Comparison of ENCODE assay signal across 11 cellular contexts in genomic region chr22:46025973-46026906, GRCh38. TPM values are rescaled to one million over a fixed set of nuclear protein-coding genes. Genes with fewer than 3 reads are reported as not detected.
DNase-seq lines count a peak whose midpoint lies in the region; ATAC-seq, FAIRE-seq and TF ChIP-seq lines count a peak whose summit lies in the region.
"Had no signal": no experiment of that assay in that cellular context is flagged by ENCODE, and none has a peak within 500 bp of the region (broad histone marks: within the 10 kb centered on the region; RNA-seq: fewer than 3 reads in every experiment).

No MANE protein-coding gene starts in this region.

- 86 to 90% (median 88%) methylated on average over 13 to 17 of the region's 17 CpGs for WGBS in adrenal gland, 4 donors
- whole genome bisulfite sequencing in right cardiac atrium, result 92% methylated on average over 17 of the region's 17 CpGs
- 90 to 91% (median 90%) methylated on average over 17 of the region's 17 CpGs for WGBS in psoas muscle, 3 donors

- peaks cover 14% of the 10 kb centered on the region for H3K27me3 Mint-ChIP-seq in Caco-2 (ENCODE audit: insufficient read depth, unreplicated experiment)

- FAIRE-seq in D721Med (lab: Jason Lieb, UNC), result no peak

- no peaks in the 10 kb centered on the region; the same call in 1 of the 2 replicates for H3K4me1 ChIP-seq in Caco-2
- peaks cover 14 to 16% of the 10 kb centered on the region in 2 donors for H3K4me1 ChIP-seq in adrenal gland (replicated peaks in 1 of 2)
- H3K4me1 ChIP-seq in right cardiac atrium (ENCODE audit: control insufficient read depth, insufficient read depth, low read length), result peaks cover 1% of the 10 kb centered on the region
- no peaks in the 10 kb centered on the region for H3K4me1 ChIP-seq in psoas muscle
- H3K4me1 ChIP-seq in foreskin keratinocyte, result peaks cover 4% of the 10 kb centered on the region

- no peak for TF ChIP-seq POLR2A in adrenal gland (IDR thresholded peaks at IDR 0.05)

- no peak for TF ChIP-seq CTCF in Caco-2 (IDR thresholded peaks at IDR 0.05; ENCODE audit: insufficient read depth in 1 of 2, low read depth in 1 of 2, low read length in 1 of 2, severe bottlenecking in 1 of 2, unreplicated experiment in 1 of 2)
- TF ChIP-seq CTCF in adrenal gland (IDR thresholded peaks at IDR 0.05), result no peak
- TF ChIP-seq CTCF in psoas muscle (IDR thresholded peaks at IDR 0.05), result no peak
- no peak for TF ChIP-seq CTCF in foreskin keratinocyte (conservative IDR thresholded peaks at IDR 0.05)
- no peak for TF ChIP-seq CTCF in D721Med (IDR thresholded peaks at IDR 0.05; ENCODE audit: insufficient read depth, missing control alignments)

- H3K4me3 ChIP-seq in Caco-2 (ENCODE audit: low read depth, low read length), result peak overlapping the region; percentile 36; the same call in 1 of the 2 replicates
- no peak overlapping the region for H3K4me3 ChIP-seq in adrenal gland
- no peak overlapping the region for H3K4me3 ChIP-seq in right cardiac atrium (ENCODE audit: low read length)
- peak overlapping the region; percentile 66 for H3K4me3 ChIP-seq in psoas muscle
- H3K4me3 ChIP-seq: BLaER1 treated with 17β-estradiol and CSF1 and Interleukin-3, amounts not matched to agents 10 nM and 100 nM had no signal

- H3K27ac ChIP-seq in adrenal gland (peak overlapping the region in 3 of 5 donors; percentile 51 to 81 (median 57)), right cardiac atrium (ENCODE audit: low read length) (no peak overlapping the region), psoas muscle (peak overlapping the region; percentile 72), foreskin keratinocyte (no peak overlapping the region)
- H3K27ac ChIP-seq: BLaER1 treated with 17β-estradiol and CSF1 and Interleukin-3, amounts not matched to agents 10 nM and 100 nM had no signal

- intact Hi-C loops in Caco-2 (cut with micrococcal nuclease; ENCODE audit: unreplicated experiment), result no loop called here
- intact Hi-C loops in adrenal gland (cut with DNase I), result no loop called here
- intact Hi-C loops in right cardiac atrium (cut with DNase I), result no loop called here
- intact Hi-C loops in psoas muscle (cut with DNase I), result no loop called here

- H3K36me3 Mint-ChIP-seq in Caco-2 (ENCODE audit: insufficient read depth, unreplicated experiment), result no peaks in the 10 kb centered on the region

- no peaks in the 10 kb centered on the region for H3K4me1 Mint-ChIP-seq in Caco-2 (ENCODE audit: low read depth, unreplicated experiment)

- no peaks in the 10 kb centered on the region for H3K27me3 ChIP-seq in Caco-2 (replicated peaks; ENCODE audit: control insufficient read depth, insufficient read depth, low read length)
- no peaks in the 10 kb centered on the region for H3K27me3 ChIP-seq in adrenal gland
- H3K27me3 ChIP-seq in right cardiac atrium (ENCODE audit: control insufficient read depth, insufficient read depth), result no peaks in the 10 kb centered on the region
- no peaks in the 10 kb centered on the region for H3K27me3 ChIP-seq in psoas muscle (ENCODE audit: insufficient read depth in 3 of 3, low read length in 2 of 3)
- peaks cover 4% of the 10 kb centered on the region for H3K27me3 ChIP-seq in foreskin keratinocyte

- H3K36me3 ChIP-seq in Caco-2 (ENCODE audit: control insufficient read depth, insufficient read depth, low read length) (no peaks in the 10 kb centered on the region), adrenal gland (replicated peaks in 1 of 2) (no peaks in the 10 kb centered on the region), psoas muscle (ENCODE audit: insufficient read depth in 1 of 2, low read depth in 1 of 2) (no peaks in the 10 kb centered on the region)
- H3K36me3 ChIP-seq: BLaER1 treated with 17β-estradiol and CSF1 and Interleukin-3, amounts not matched to agents 10 nM and 100 nM had no signal

- no TSS peak for BruUV-seq in Caco-2 (replicated peaks; lab: Mats Ljungman, UMichigan)

- H3K27ac Mint-ChIP-seq in Caco-2 (ENCODE audit: unreplicated experiment), result no peak overlapping the region
- H3K27ac Mint-ChIP-seq: activated T-cell treated with anti-CD3 and anti-CD28 coated beads, Interleukin-2, amount 50 U/mL, for 24 hours had no signal

- H3K9me3 ChIP-seq in Caco-2 (no peaks in the 10 kb centered on the region), adrenal gland (replicated peaks in 1 of 3) (no peaks in the 10 kb centered on the region), right cardiac atrium (ENCODE audit: control insufficient read depth, low read length) (no peaks in the 10 kb centered on the region), psoas muscle (no peaks in the 10 kb centered on the region)
- H3K9me3 ChIP-seq: BLaER1 treated with 17β-estradiol and CSF1 and Interleukin-3, amounts not matched to agents 10 nM and 100 nM had no signal

- CTCF ChIA-PET in Caco-2 (lab: Charles Lee), result interaction anchor here (0.9 to 3.5 kb wide), 4 partner anchors 9 to 80 kb away, joined by 3 to 20 read pairs (median 6); no protein-coding TSS in a partner anchor

- POLR2A ChIA-PET in Caco-2 (lab: Charles Lee), result interaction anchor here (1.2 kb wide), 1 partner anchor 13 kb away, joined by 3 read pairs; no protein-coding TSS in a partner anchor

- DNase-seq in Caco-2, result peak in 1 of 2 experiments; percentile 10
- peak in 5 of 7 donors; percentile 9 to 54 (median 25) for DNase-seq in adrenal gland
- peak in 2 of 3 donors; percentile 25 to 26 for DNase-seq in right cardiac atrium
- DNase-seq in psoas muscle, result no peak
- DNase-seq in foreskin keratinocyte, result no peak
- no peak for DNase-seq in D721Med (ENCODE audit: insufficient read length, low spot score)
- DNase-seq in NCI-H187 (lab: John Stamatoyannopoulos, UW), result no peak
- DNase-seq: activated T-cell treated with anti-CD3 and anti-CD28 coated beads, Interleukin-2, amount 50 U/mL, for 24 hours; naive thymus-derived CD4-positive, alpha-beta T cell had no signal

- no peaks in the 10 kb centered on the region for H3K9me3 Mint-ChIP-seq in Caco-2 (ENCODE audit: unreplicated experiment)
- H3K9me3 Mint-ChIP-seq: activated T-cell treated with anti-CD3 and anti-CD28 coated beads, Interleukin-2, amount 50 U/mL, for 24 hours had no signal

- peak overlapping the region; percentile 58 for H3K4me3 Mint-ChIP-seq in Caco-2 (ENCODE audit: unreplicated experiment)
- H3K4me3 Mint-ChIP-seq: activated T-cell treated with anti-CD3 and anti-CD28 coated beads, Interleukin-2, amount 50 U/mL, for 24 hours had no signal

- ATAC-seq in right cardiac atrium (peak in 1 of 2 donors; percentile 4), psoas muscle (peak in 1 of 4 donors; percentile 3), foreskin keratinocyte (no peak), HG02973 (IDR thresholded peaks at IDR 0.05; ENCODE audit: unreplicated experiment) (no peak)

RNA-seq across cellular contexts. Expression of gene WNT7B, which starts 49.3 kb away (rescaled TPM):
- 0.57 and 0.77 TPM in 2 replicates for total RNA-seq in Caco-2 (2022)
- under 1 TPM in 3 of 8 donors, not detected in 5; 0.07 to 0.24 (median 0.13) TPM for total RNA-seq in adrenal gland
- polyA plus RNA-seq in adrenal gland, result under 1 TPM in 1 of 3 donors, not detected in 2; 0.16 TPM
- not detected for total RNA-seq in right cardiac atrium
- not detected for polyA plus RNA-seq in right cardiac atrium
- not detected for total RNA-seq in psoas muscle
- under 1 TPM in 1 of 3 donors, not detected in 2; 0.05 TPM for polyA plus RNA-seq in psoas muscle
- 9.5 and 41.8 TPM in 2 replicates for total RNA-seq in foreskin keratinocyte
- polyA plus RNA-seq in foreskin keratinocyte, result 14.0 and 50.2 TPM in 2 replicates
- total RNA-seq: naive thymus-derived CD4-positive, alpha-beta T cell had no signal
- polyA plus RNA-seq: naive thymus-derived CD4-positive, alpha-beta T cell had no signal

Comparison
In these comparisons a context has a peak if more than half of its experiments do, and no peak if none do; other contexts are left out.
1. DNase-seq: peak in adrenal gland (5 of 7) and right cardiac atrium (2 of 3); none in psoas muscle (0 of 2), foreskin keratinocyte (0 of 2), D721Med (single experiment) and NCI-H187 (0 of 2).
2. H3K4me3 ChIP-seq: peak in Caco-2 (single experiment) and psoas muscle (single experiment); none in adrenal gland (0 of 4) and right cardiac atrium (single experiment).
3. H3K27ac ChIP-seq: peak in adrenal gland (3 of 5) and psoas muscle (single experiment); none in right cardiac atrium (single experiment) and foreskin keratinocyte (single experiment).